In genomic region chr18:55566456-55566935, GRCh38 we compare ENCODE assay signal across 11 cellular contexts. TPM values are rescaled to one million over a fixed set of nuclear protein-coding genes. Genes with fewer than 3 reads are reported as not detected.
"Had no signal": no experiment of that assay in that cellular context is flagged by ENCODE, and none has a peak within 500 bp of the region (broad histone marks: within the 10 kb centered on the region; RNA-seq: fewer than 3 reads in every experiment).

No MANE protein-coding gene starts in this region.

- H3K36me3 Mint-ChIP-seq: IgD-negative memory B cell had no signal

- H3K27ac ChIP-seq: HL-60, KMS-11 had no signal

- H3K4me3 Mint-ChIP-seq: GM23338, H9, HFFc6, IgD-negative memory B cell had no signal

- H3K4me3 ChIP-seq: GM23338 had no signal

- ATAC-seq: GM23338, HepG2 had no signal

- H3K27ac Mint-ChIP-seq: GM23338, H9, HFFc6, IgD-negative memory B cell had no signal

- DNase-seq: H9, HCEC 1CT, HFFc6, KBM-7 had no signal

- FAIRE-seq: H1, H54, HepG2 had no signal

RNA-seq across cellular contexts. Expression of gene TCF4, which starts 21.5 kb away (rescaled TPM):
- total RNA-seq: HepG2 had no signal
